23 cellular contexts compared by ENCODE assay signal in the genomic region with DNA sequence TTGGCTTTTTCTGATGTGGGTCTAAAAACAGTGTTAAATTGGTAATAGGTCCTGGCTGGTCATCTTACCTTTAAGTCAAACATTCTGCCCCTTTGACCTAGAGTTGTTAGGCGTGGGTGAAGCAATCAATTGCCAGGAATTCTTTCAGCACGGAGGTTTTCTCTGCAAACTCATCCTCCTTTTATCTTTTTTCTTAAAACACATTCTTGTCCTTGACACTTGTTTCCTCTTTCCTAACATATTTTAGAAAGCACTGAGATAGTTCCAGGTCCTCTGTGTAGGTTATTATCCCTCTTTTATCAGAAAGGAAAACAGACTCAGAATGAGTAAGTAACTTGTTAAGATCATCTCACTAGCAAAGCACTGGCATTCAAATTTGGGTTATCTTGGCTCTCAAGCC. TPM values are rescaled to one million over a fixed set of nuclear protein-coding genes. Genes with fewer than 3 reads are reported as not detected.
DNase-seq lines count a peak whose midpoint lies in the region; ATAC-seq, FAIRE-seq and TF ChIP-seq lines count a peak whose summit lies in the region.
"Had no signal": no experiment of that assay in that cellular context is flagged by ENCODE, and none has a peak within 500 bp of the region (broad histone marks: within the 10 kb centered on the region; RNA-seq: fewer than 3 reads in every experiment).

No MANE protein-coding gene starts in this region.

- H3K4me3 ChIP-seq in A549 = no peak overlapping the region
- no peak overlapping the region for H3K4me3 ChIP-seq in choroid plexus epithelial cell (ENCODE audit: low read depth, low read length)
- H3K4me3 ChIP-seq: GM23338 had no signal

- WGBS in A549 (ENCODE audit: missing lambda C conversion rate) = 18% methylated on average over 2 of the region's 2 CpGs

- H3K27ac Mint-ChIP-seq in memory B cell (peak overlapping the region; percentile 75), nephron progenitor cell (no peak overlapping the region)
- H3K27ac Mint-ChIP-seq: CD4-positive, CD25-positive, alpha-beta regulatory T cell; GM23338 had no signal

- TF ChIP-seq POLR2A in A549 (IDR thresholded peaks at IDR 0.05; ENCODE audit: low read length) = no peak

- peaks cover 4% of the 10 kb centered on the region for H3K36me3 Mint-ChIP-seq in memory B cell
- H3K36me3 Mint-ChIP-seq in nephron progenitor cell (ENCODE audit: low read depth) = peaks cover 5% of the 10 kb centered on the region

- no peak for TF ChIP-seq CTCF in A549 (IDR thresholded peaks at IDR 0.05)
- TF ChIP-seq CTCF in choroid plexus epithelial cell (conservative IDR thresholded peaks at IDR 0.05; ENCODE audit: low read depth, low read length) = no peak
- TF ChIP-seq CTCF in nephron progenitor cell (IDR thresholded peaks at IDR 0.05) = no peak

- H3K9me3 Mint-ChIP-seq in memory B cell (peaks cover 2% of the 10 kb centered on the region), nephron progenitor cell (peaks cover 4% of the 10 kb centered on the region)

- TF ChIP-seq RAD21 in A549 (conservative IDR thresholded peaks at IDR 0.05 in 1 of 2, IDR thresholded peaks at IDR 0.05 in 1 of 2) = no peak

- CTCF ChIA-PET in A549 (lab: Yijun Ruan, JAX) = interaction anchor here (0.6 to 1.2 kb wide), 2 partner anchors 18 to 21 kb away, joined by 3 read pairs; no protein-coding TSS in a partner anchor

- peaks cover 16% of the 10 kb centered on the region for H3K4me1 Mint-ChIP-seq in memory B cell
- H3K4me1 Mint-ChIP-seq in nephron progenitor cell = no peaks in the 10 kb centered on the region
- H3K4me1 Mint-ChIP-seq: GM23338 had no signal

- no peak overlapping the region for H3K4me3 Mint-ChIP-seq in memory B cell
- H3K4me3 Mint-ChIP-seq in nephron progenitor cell = no peak overlapping the region
- H3K4me3 Mint-ChIP-seq: CD4-positive, CD25-positive, alpha-beta regulatory T cell; GM23338 had no signal

- FAIRE-seq in A549 (lab: Jason Lieb, UNC) = no peak

- H3K27ac ChIP-seq in A549 = peak overlapping the region; percentile 71 to 91

- POLR2A ChIA-PET in A549 (lab: Yijun Ruan, JAX) = no interaction called here

- H3K27me3 Mint-ChIP-seq in memory B cell (no peaks in the 10 kb centered on the region), nephron progenitor cell (ENCODE audit: low read depth, poor library complexity) (peaks cover 8% of the 10 kb centered on the region)
- H3K27me3 Mint-ChIP-seq: CD4-positive, CD25-positive, alpha-beta regulatory T cell had no signal

- DNase-seq in A549 (ENCODE audit: low read depth in 1 of 2, low spot score in 1 of 2) = no peak
- DNase-seq in NCI-H226 = peak; percentile 69
- peak; percentile 21 for DNase-seq in choroid plexus epithelial cell (ENCODE audit: low read depth)
- no peak for DNase-seq in memory B cell (ENCODE audit: low spot score in 2 of 2)
- no peak for DNase-seq in nephron progenitor cell
- no peak for DNase-seq in effector CD4-positive, alpha-beta T cell
- DNase-seq in activated CD4-positive, alpha-beta T cell treated with anti-CD3 and anti-CD28 coated beads for 1 hour = no peak
- DNase-seq: 8988T; BE2C; CD4-positive, CD25-positive, alpha-beta regulatory T cell; COR-L47; DMS153; GF-D8; HCEC 1CT; KBM-7; NCI-H1105; NCI-H2081; NCI-H2171 treated with DMSO at 0.1 percent for 48 hours; NCI-H446 treated with DMSO at 0.1 percent for 48 hours; NCI-H69; Right ventricle myocardium superior had no signal

- no peaks in the 10 kb centered on the region for H3K9me3 ChIP-seq in A549
- H3K9me3 ChIP-seq: BE2C had no signal

- peaks cover 65% of the 10 kb centered on the region for H3K4me1 ChIP-seq in A549
- H3K4me1 ChIP-seq: BE2C had no signal

- H3K4me2 ChIP-seq in A549 = peak overlapping the region; percentile 53
- H3K4me2 ChIP-seq: GM23338 had no signal

- peak in 1 of 2 experiments; percentile 66; a peak in 2 of 5 replicates for TF ChIP-seq EP300 in A549 (IDR thresholded peaks at IDR 0.05)

- ATAC-seq in A549 (no peak), memory B cell (ENCODE audit: low read depth) (no peak), HG02588 (IDR thresholded peaks at IDR 0.05; ENCODE audit: unreplicated experiment) (no peak)
- ATAC-seq: GM23338 had no signal

TF ChIP-seq in A549, 52 proteins besides CTCF, POLR2A, EP300 and RAD21:
- peak; percentile 74 to 77; a peak in 3 of 4 replicates for TF ChIP-seq CEBPB (IDR thresholded peaks at IDR 0.05)
- TF ChIP-seq JUNB (IDR thresholded peaks at IDR 0.05) = peak; percentile 18; the same call in 1 of the 2 replicates
- TF ChIP-seq FOSB (CRISPR knock-in tag; IDR thresholded peaks at IDR 0.05) = no peak
- TF ChIP-seq GATA3 (IDR thresholded peaks at IDR 0.05; ENCODE audit: borderline replicate concordance) = peak; percentile 39; the same call in 1 of the 2 replicates

RNA-seq across cellular contexts. Expression of a gene that starts 18.6 kb away (rescaled TPM):
- polyA plus RNA-seq in A549 (2011; rRNA removed) (28.3 and 57.0 TPM in 2 replicates), A549 (2017; fragmentation: RNase III; extraction: RNeasy Plus Mini Kit Qiagen cat#74134 plus additional on column Dnase treatment) (39.7 to 43.4 TPM (median 42.9 TPM) in 3 replicates)
- polyA plus RNA-seq in A549 (2012; cell fraction: cytosol; rRNA removed) = 12.4 and 14.2 TPM in 2 replicates
- polyA plus RNA-seq in A549 (2012; cell fraction: nucleus; rRNA removed) = 4.9 and 6.0 TPM in 2 replicates
- polyA minus RNA-seq in A549 (2011; rRNA and poly(A)+ RNA removed) = 13.9 and 16.2 TPM in 2 replicates

Comparison
In these comparisons a context has a peak if more than half of its experiments do, and no peak if none do; other contexts are left out.
1. DNase-seq: peak in NCI-H226 (single experiment) and choroid plexus epithelial cell (single experiment); none in A549 (0 of 2), memory B cell (0 of 2), nephron progenitor cell (single experiment), effector CD4-positive, alpha-beta T cell (single experiment) and activated CD4-positive, alpha-beta T cell treated with anti-CD3 and anti-CD28 coated beads for 1 hour (single experiment).